ENCODE assay signal across 11 cellular contexts in the genomic region with DNA sequence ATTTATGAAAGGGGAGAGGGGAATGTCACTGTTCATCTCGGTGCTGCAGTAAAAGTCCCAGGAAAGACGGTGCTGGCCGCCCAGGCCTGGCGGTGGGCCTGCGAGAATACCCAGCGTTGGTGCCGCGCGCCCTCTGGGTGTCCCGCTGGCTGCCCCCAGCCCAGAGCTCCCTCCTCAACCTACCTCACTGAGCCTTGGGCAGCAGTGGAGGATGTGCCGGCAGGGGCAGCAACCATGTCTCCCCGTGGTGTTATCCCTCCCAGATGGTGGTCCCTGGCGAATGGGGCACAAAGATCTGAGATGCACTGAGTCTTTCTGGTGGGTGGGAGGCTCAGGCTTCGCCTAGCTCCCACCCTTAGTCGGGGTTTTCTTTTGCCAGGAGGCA. TPM values are rescaled to one million over a fixed set of nuclear protein-coding genes. Genes with fewer than 3 reads are reported as not detected.
DNase-seq lines count a peak whose midpoint lies in the region; ATAC-seq and TF ChIP-seq lines count a peak whose summit lies in the region.
"Had no signal": no experiment of that assay in that cellular context is flagged by ENCODE, and none has a peak within 500 bp of the region (broad histone marks: within the 10 kb centered on the region; RNA-seq: fewer than 3 reads in every experiment).

No MANE protein-coding gene starts in this region.

- H3K4me3 Mint-ChIP-seq in WTC11 = peak overlapping the region; percentile 72

- H3K36me3 ChIP-seq in iPS-20b (ENCODE audit: insufficient read depth, low read depth, low read length) (no peaks in the 10 kb centered on the region), spleen (no peaks in the 10 kb centered on the region), PC-9 (ENCODE audit: low read depth) (no peaks in the 10 kb centered on the region)

- no peaks in the 10 kb centered on the region for H3K36me3 Mint-ChIP-seq in WTC11

- no peaks in the 10 kb centered on the region for H3F3A ChIP-seq in PC-9 (ENCODE audit: insufficient read depth, low read depth)

- ATAC-seq in WTC11 (peak; percentile 20; the same call in 1 of the 2 replicates), HG03521 (IDR thresholded peaks at IDR 0.05; ENCODE audit: unreplicated experiment) (no peak)

- DNase-seq in DMS53 (lab: John Stamatoyannopoulos, UW) = peak; percentile 62
- no peak for DNase-seq in DMS53 treated with DMSO at 0.1 percent for 48 hours (lab: John Stamatoyannopoulos, UW; ENCODE audit: unreplicated experiment)
- no peak for DNase-seq in WTC11 (ENCODE audit: low spot score)
- DNase-seq in spleen = peak; percentile 67
- no peak for DNase-seq in activated effector memory CD4-positive, alpha-beta T cell treated with anti-CD3 and anti-CD28 coated beads, Interleukin-2, amount 50 U/mL, for 16 hours
- DNase-seq in PC-9 = no peak
- DNase-seq: NCI-H1048 had no signal

- peaks cover 100% of the 10 kb centered on the region for H3K27me3 ChIP-seq in iPS-20b (ENCODE audit: insufficient read depth, low read length)
- peaks cover 5 to 91% (median 49%) of the 10 kb centered on the region in 7 donors for H3K27me3 ChIP-seq in spleen (replicated peaks in 1 of 7)
- H3K27me3 ChIP-seq in PC-9 (ENCODE audit: insufficient read depth, low read depth) = peaks cover 63% of the 10 kb centered on the region

- H3K27me3 Mint-ChIP-seq in WTC11 (ENCODE audit: low read depth) = peaks cover 98% of the 10 kb centered on the region

- H3K9me2 ChIP-seq in PC-9 (ENCODE audit: insufficient read depth) = no peaks in the 10 kb centered on the region

- TF ChIP-seq CTCF in WTC11 (IDR thresholded peaks at IDR 0.05) (no peak), spleen (IDR thresholded peaks at IDR 0.05 in 8 of 11, conservative IDR thresholded peaks at IDR 0.05 in 3 of 11) (no peak), PC-9 (conservative IDR thresholded peaks at IDR 0.05) (no peak)

- no peaks in the 10 kb centered on the region; the same call in 1 of the 2 replicates for H3K9me3 ChIP-seq in iPS-20b (ENCODE audit: insufficient read depth, low read depth, low read length)
- no peaks in the 10 kb centered on the region for H3K9me3 ChIP-seq in spleen
- no peaks in the 10 kb centered on the region for H3K9me3 ChIP-seq in PC-9 (ENCODE audit: insufficient read depth, low read depth)

- CTCF ChIA-PET in WTC11 (lab: Charles Lee) = interaction anchor here (5.6 to 17.0 kb wide), 2 partner anchors 19 to 27 kb away, joined by 73 to 219 read pairs; no protein-coding TSS in a partner anchor
- CTCF ChIA-PET in PC-9 (lab: Charles Lee) = no interaction called here

- no peak overlapping the region for H3K27ac Mint-ChIP-seq in WTC11

- TF ChIP-seq POLR2A in spleen (IDR thresholded peaks at IDR 0.05) = no peak

- H3K9ac ChIP-seq in iPS-20b (ENCODE audit: low read depth, low read length) = no peak overlapping the region

- peaks cover 2% of the 10 kb centered on the region; the same call in 1 of the 2 replicates for H3K4me1 ChIP-seq in iPS-20b (ENCODE audit: insufficient read depth, low read length)
- H3K4me1 ChIP-seq in spleen = peaks cover 16 to 55% (median 35%) of the 10 kb centered on the region in 6 donors
- no peaks in the 10 kb centered on the region for H3K4me1 ChIP-seq in PC-9 (replicated peaks; ENCODE audit: insufficient read depth)

- WGBS in spleen, 5 donors = 7 to 14% (median 10%) methylated on average over 11 to 15 of the region's 15 CpGs

- no peaks in the 10 kb centered on the region for H3K79me2 ChIP-seq in PC-9 (ENCODE audit: low read depth)

- H3K4me1 Mint-ChIP-seq in WTC11 = peaks cover 20% of the 10 kb centered on the region

- POLR2A ChIA-PET in WTC11 (lab: Charles Lee) (no interaction called here), PC-9 (lab: Charles Lee; ENCODE audit: unreplicated experiment) (no interaction called here)

- H3K9me3 Mint-ChIP-seq in WTC11 = no peaks in the 10 kb centered on the region

- H3K27ac ChIP-seq in iPS-20b (ENCODE audit: low read length) (no peak overlapping the region), spleen (peak overlapping the region in 5 of 8 donors; percentile 45 to 75 (median 63)), PC-9 (no peak overlapping the region)
- H3K27ac ChIP-seq: 22Rv1 had no signal

- no peak overlapping the region for H2AFZ ChIP-seq in PC-9

- H3K4me3 ChIP-seq in iPS-20b (ENCODE audit: low read length) (peak overlapping the region; percentile 37; the same call in 1 of the 2 replicates), spleen (peak overlapping the region in 7 of 8 donors; percentile 40 to 73 (median 49)), PC-9 (no peak overlapping the region)

- no TSS peak for BruUV-seq in PC-9 (replicated peaks; lab: Mats Ljungman, UMichigan)

- intact Hi-C loops in spleen (cut with DNase I; ENCODE audit: low total_unique reads) = no loop called here
- intact Hi-C loops in PC-9 (cut with micrococcal nuclease; ENCODE audit: unreplicated experiment) = no loop called here

- no peaks in the 10 kb centered on the region for H4K20me1 ChIP-seq in PC-9 (ENCODE audit: insufficient read depth)

- H3K4me2 ChIP-seq in PC-9 = no peak overlapping the region

TF ChIP-seq in WTC11, 78 proteins besides CTCF, POLR2A, EP300 and RAD21:
- TF ChIP-seq, protein P1, sequence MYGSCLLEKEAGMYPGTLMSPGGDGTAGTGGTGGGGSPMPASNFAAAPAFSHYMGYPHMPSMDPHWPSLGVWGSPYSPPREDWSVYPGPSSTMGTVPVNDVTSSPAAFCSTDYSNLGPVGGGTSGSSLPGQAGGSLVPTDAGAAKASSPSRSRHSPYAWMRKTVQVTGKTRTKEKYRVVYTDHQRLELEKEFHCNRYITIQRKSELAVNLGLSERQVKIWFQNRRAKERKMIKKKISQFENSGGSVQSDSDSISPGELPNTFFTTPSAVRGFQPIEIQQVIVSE (CRISPR knock-in tag; IDR thresholded peaks at IDR 0.05; ENCODE audit: borderline replicate concordance) = no peak
- TF ChIP-seq ZSCAN18 (CRISPR knock-in tag; IDR thresholded peaks at IDR 0.05) (no peak), ZNF396 (CRISPR knock-in tag; IDR thresholded peaks at IDR 0.05; ENCODE audit: borderline replicate concordance) (no peak)

RNA-seq across cellular contexts. Expression of gene TLX1, which starts 9.4 kb away (rescaled TPM):
- total RNA-seq in WTC11 (2021) = 2.1 to 4.6 TPM (median 2.3 TPM) in 3 replicates
- total RNA-seq in spleen = 10 to 100 TPM; 21.0 to 91.5 (median 35.0) TPM
- 10 to 100 TPM in 1 of 3 donors, 1 to 10 TPM in 2; 5.7 to 11.7 (median 7.5) TPM for polyA plus RNA-seq in spleen
- total RNA-seq in PC-9 (2021) = not detected in 2 replicates
- total RNA-seq: subcutaneous adipose tissue had no signal

RNA-seq across cellular contexts. Expression of gene KAZALD1, which starts 59.9 kb away (rescaled TPM):
- total RNA-seq in WTC11 (2021) (9.6 to 19.2 TPM (median 10.2 TPM) in 3 replicates), spleen (10 to 100 TPM; 15.1 to 67.3 (median 57.3) TPM), PC-9 (2021) (19.7 and 21.2 TPM in 2 replicates)
- 10 to 100 TPM; 11.6 to 32.5 (median 15.5) TPM for polyA plus RNA-seq in spleen

Comparison
In these comparisons a context has a peak if more than half of its experiments do, and no peak if none do; other contexts are left out.
1. DNase-seq: peak in DMS53 (single experiment) and spleen (single experiment); none in DMS53 treated with DMSO at 0.1 percent for 48 hours (single experiment), WTC11 (single experiment), activated effector memory CD4-positive, alpha-beta T cell treated with anti-CD3 and anti-CD28 coated beads, Interleukin-2, amount 50 U/mL, for 16 hours (single experiment) and PC-9 (0 of 2).
2. H3K27ac ChIP-seq: peak in spleen (5 of 8); none in iPS-20b (single experiment) and PC-9 (single experiment).